24 cellular contexts compared by ENCODE assay signal in genomic region chr15:47119349-47119748, GRCh38.
"Had no signal": no experiment of that assay in that cellular context is flagged by ENCODE, and none has a peak within 500 bp of the region (broad histone marks: within the 10 kb centered on the region; RNA-seq: fewer than 3 reads in every experiment).

No MANE protein-coding gene starts in this region.

- H3K4me3 ChIP-seq: colonic mucosa, coronary artery, dorsolateral prefrontal cortex, esophagus muscularis mucosa, esophagus squamous epithelium, gastrocnemius medialis, gastroesophageal sphincter, heart left ventricle, heart right ventricle had no signal

- DNase-seq: colonic mucosa; cortex of kidney; dermis blood vessel endothelial cell; dorsolateral prefrontal cortex; effector CD4-positive, alpha-beta T cell; effector CD8-positive, alpha-beta T cell; effector memory CD4-positive, alpha-beta T cell; effector memory CD8-positive, alpha-beta T cell; endodermal cell; erythroblast; esophagus squamous epithelium; foreskin fibroblast; foreskin keratinocyte; foreskin melanocyte; gastrocnemius medialis; glutamatergic neuron; head of caudate nucleus; heart left ventricle; heart right ventricle had no signal

- H3K27ac ChIP-seq: colonic mucosa, coronary artery, dorsolateral prefrontal cortex, epithelial cell of prostate, esophagus muscularis mucosa, esophagus squamous epithelium, foreskin keratinocyte, gastrocnemius medialis, gastroesophageal sphincter, heart left ventricle, heart right ventricle had no signal

- H3K36me3 ChIP-seq: colonic mucosa, esophagus muscularis mucosa, esophagus squamous epithelium, gastrocnemius medialis, gastroesophageal sphincter, heart left ventricle, heart right ventricle had no signal

- H3K27me3 ChIP-seq: colonic mucosa, dorsolateral prefrontal cortex, esophagus muscularis mucosa, esophagus squamous epithelium, foreskin keratinocyte, gastrocnemius medialis, gastroesophageal sphincter, heart left ventricle, heart right ventricle had no signal

- H3K9me3 ChIP-seq: colonic mucosa, gastrocnemius medialis had no signal

- ATAC-seq: effector memory CD8-positive, alpha-beta T cell; esophagus mucosa; foreskin keratinocyte; gastrocnemius medialis; gastroesophageal sphincter; heart left ventricle; heart right ventricle had no signal

- H3K4me1 ChIP-seq: colonic mucosa, esophagus muscularis mucosa, esophagus squamous epithelium, foreskin keratinocyte, gastrocnemius medialis, gastroesophageal sphincter, heart left ventricle, heart right ventricle had no signal
